In genomic region chr5:160887780-160888179, GRCh38 we compare ENCODE assay signal across 1 cellular context.
A peak's percentile ranks its signal among the peaks of the same experiment; 100 is the strongest.
TF ChIP-seq lines count a peak whose summit lies in the region.

No MANE protein-coding gene starts in this region.

TF ChIP-seq in HepG2, 621 proteins besides CTCF, POLR2A, EP300 and RAD21 (continued from another document and continues in another):
- TF ChIP-seq ZNF331 (CRISPR knock-in tag; IDR thresholded peaks at IDR 0.05) (peak; percentile 81), KLF15 (CRISPR knock-in tag; IDR thresholded peaks at IDR 0.05; ENCODE audit: borderline replicate concordance) (no peak), CENPBD1 (CRISPR knock-in tag; IDR thresholded peaks at IDR 0.05; ENCODE audit: borderline replicate concordance, low read depth) (no peak), MBNL3 (CRISPR knock-in tag; conservative IDR thresholded peaks at IDR 0.05) (no peak), FOXA3 (CRISPR knock-in tag; IDR thresholded peaks at IDR 0.05) (peak; percentile 91), ZNF691 (CRISPR knock-in tag; IDR thresholded peaks at IDR 0.05; ENCODE audit: borderline replicate concordance, low read depth) (no peak), RAD51 (IDR thresholded peaks at IDR 0.05; ENCODE audit: borderline replicate concordance) (no peak), RCOR2 (CRISPR knock-in tag; IDR thresholded peaks at IDR 0.05) (peak; percentile 81), SNAPC5 (CRISPR knock-in tag; IDR thresholded peaks at IDR 0.05; ENCODE audit: borderline replicate concordance) (no peak), CEBPG (CRISPR knock-in tag; IDR thresholded peaks at IDR 0.05) (peak; percentile 80), HNRNPLL (IDR thresholded peaks at IDR 0.05; ENCODE audit: low read depth, low read length, poor library complexity, severe bottlenecking) (no peak), ZNF569 (CRISPR knock-in tag; IDR thresholded peaks at IDR 0.05; ENCODE audit: borderline replicate concordance) (no peak), HNF4A (CRISPR knock-in tag; IDR thresholded peaks at IDR 0.05) (peak; percentile 79), ZFX (CRISPR knock-in tag; IDR thresholded peaks at IDR 0.05; ENCODE audit: low read depth) (no peak), MLX (CRISPR knock-in tag; IDR thresholded peaks at IDR 0.05) (peak; percentile 42; the same call in 1 of the 2 replicates), BHLHE40 (IDR thresholded peaks at IDR 0.05; ENCODE audit: low read length) (peak; percentile 98), PTBP1 (IDR thresholded peaks at IDR 0.05; ENCODE audit: low read depth, low read length, poor library complexity, severe bottlenecking) (no peak), REXO4 (CRISPR knock-in tag; IDR thresholded peaks at IDR 0.05; ENCODE audit: borderline replicate concordance) (no peak), AHR (CRISPR knock-in tag; IDR thresholded peaks at IDR 0.05) (no peak), IKZF1 (IDR thresholded peaks at IDR 0.05) (no peak), ZNF788 (CRISPR knock-in tag; IDR thresholded peaks at IDR 0.05; ENCODE audit: borderline replicate concordance) (no peak), ZNF274 (CRISPR knock-in tag; IDR thresholded peaks at IDR 0.05) (no peak), ZBTB10 (CRISPR knock-in tag; IDR thresholded peaks at IDR 0.05; ENCODE audit: borderline replicate concordance) (no peak), ZBTB14 (CRISPR knock-in tag; IDR thresholded peaks at IDR 0.05) (no peak), ZNF724P (CRISPR knock-in tag; IDR thresholded peaks at IDR 0.05; ENCODE audit: borderline replicate concordance) (no peak), TOPORS (CRISPR knock-in tag; IDR thresholded peaks at IDR 0.05) (no peak), ZSCAN9 (CRISPR knock-in tag; IDR thresholded peaks at IDR 0.05; ENCODE audit: borderline replicate concordance) (0 out of 2 replicates have a peak, but pooled peaks have one; percentile 27), HOXA9 (CRISPR knock-in tag; IDR thresholded peaks at IDR 0.05; ENCODE audit: borderline replicate concordance) (no peak), NR2F1 (CRISPR knock-in tag; IDR thresholded peaks at IDR 0.05) (no peak), IRX3 (CRISPR knock-in tag; IDR thresholded peaks at IDR 0.05; ENCODE audit: borderline replicate concordance, low read depth) (no peak), ZNF776 (CRISPR knock-in tag; IDR thresholded peaks at IDR 0.05) (no peak), ZFP91 (CRISPR knock-in tag; IDR thresholded peaks at IDR 0.05; ENCODE audit: borderline replicate concordance) (no peak), RERE (CRISPR knock-in tag; IDR thresholded peaks at IDR 0.05; ENCODE audit: low read depth) (peak; percentile 88), SNAPC2 (CRISPR knock-in tag; IDR thresholded peaks at IDR 0.05) (no peak), ARID3A (IDR thresholded peaks at IDR 0.05; ENCODE audit: low read depth, low read length) (peak; percentile 57), ZNF614 (CRISPR knock-in tag; IDR thresholded peaks at IDR 0.05; ENCODE audit: borderline replicate concordance) (peak; percentile 55; the same call in 1 of the 2 replicates), TFDP1 (CRISPR knock-in tag; IDR thresholded peaks at IDR 0.05; ENCODE audit: borderline replicate concordance) (no peak), NFE2L2 (IDR thresholded peaks at IDR 0.05; ENCODE audit: low read length) (no peak), ADNP (CRISPR knock-in tag; IDR thresholded peaks at IDR 0.05) (no peak)
